1 cellular context compared by ENCODE assay signal in genomic region chr9:134918646-134919045, GRCh38.
TF ChIP-seq lines count a peak whose summit lies in the region.

No MANE protein-coding gene starts in this region.

TF ChIP-seq in WTC11, 78 proteins besides CTCF, POLR2A, EP300 and RAD21 (continued from another document):
- TF ChIP-seq, protein P1, sequence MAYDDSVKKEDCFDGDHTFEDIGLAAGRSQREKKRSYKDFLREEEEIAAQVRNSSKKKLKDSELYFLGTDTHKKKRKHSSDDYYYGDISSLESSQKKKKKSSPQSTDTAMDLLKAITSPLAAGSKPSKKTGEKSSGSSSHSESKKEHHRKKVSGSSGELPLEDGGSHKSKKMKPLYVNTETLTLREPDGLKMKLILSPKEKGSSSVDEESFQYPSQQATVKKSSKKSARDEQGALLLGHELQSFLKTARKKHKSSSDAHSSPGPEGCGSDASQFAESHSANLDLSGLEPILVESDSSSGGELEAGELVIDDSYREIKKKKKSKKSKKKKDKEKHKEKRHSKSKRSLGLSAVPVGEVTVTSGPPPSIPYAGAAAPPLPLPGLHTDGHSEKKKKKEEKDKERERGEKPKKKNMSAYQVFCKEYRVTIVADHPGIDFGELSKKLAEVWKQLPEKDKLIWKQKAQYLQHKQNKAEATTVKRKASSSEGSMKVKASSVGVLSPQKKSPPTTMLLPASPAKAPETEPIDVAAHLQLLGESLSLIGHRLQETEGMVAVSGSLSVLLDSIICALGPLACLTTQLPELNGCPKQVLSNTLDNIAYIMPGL (CRISPR knock-in tag; IDR thresholded peaks at IDR 0.05) = no peak
- no peak for TF ChIP-seq NR2C2 (CRISPR knock-in tag; IDR thresholded peaks at IDR 0.05)
- no peak for TF ChIP-seq ZNF281 (CRISPR knock-in tag; IDR thresholded peaks at IDR 0.05)
- no peak for TF ChIP-seq SP1 (CRISPR knock-in tag; conservative IDR thresholded peaks at IDR 0.05)
- TF ChIP-seq PRRX2 (CRISPR knock-in tag; IDR thresholded peaks at IDR 0.05) = no peak
- TF ChIP-seq, protein P2, sequence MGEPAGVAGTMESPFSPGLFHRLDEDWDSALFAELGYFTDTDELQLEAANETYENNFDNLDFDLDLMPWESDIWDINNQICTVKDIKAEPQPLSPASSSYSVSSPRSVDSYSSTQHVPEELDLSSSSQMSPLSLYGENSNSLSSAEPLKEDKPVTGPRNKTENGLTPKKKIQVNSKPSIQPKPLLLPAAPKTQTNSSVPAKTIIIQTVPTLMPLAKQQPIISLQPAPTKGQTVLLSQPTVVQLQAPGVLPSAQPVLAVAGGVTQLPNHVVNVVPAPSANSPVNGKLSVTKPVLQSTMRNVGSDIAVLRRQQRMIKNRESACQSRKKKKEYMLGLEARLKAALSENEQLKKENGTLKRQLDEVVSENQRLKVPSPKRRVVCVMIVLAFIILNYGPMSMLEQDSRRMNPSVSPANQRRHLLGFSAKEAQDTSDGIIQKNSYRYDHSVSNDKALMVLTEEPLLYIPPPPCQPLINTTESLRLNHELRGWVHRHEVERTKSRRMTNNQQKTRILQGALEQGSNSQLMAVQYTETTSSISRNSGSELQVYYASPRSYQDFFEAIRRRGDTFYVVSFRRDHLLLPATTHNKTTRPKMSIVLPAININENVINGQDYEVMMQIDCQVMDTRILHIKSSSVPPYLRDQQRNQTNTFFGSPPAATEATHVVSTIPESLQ (CRISPR knock-in tag; IDR thresholded peaks at IDR 0.05) = no peak
- no peak for TF ChIP-seq ZNF671 (CRISPR knock-in tag; IDR thresholded peaks at IDR 0.05)
